Comparison of ENCODE assay signal across 9 cellular contexts in the genomic region with DNA sequence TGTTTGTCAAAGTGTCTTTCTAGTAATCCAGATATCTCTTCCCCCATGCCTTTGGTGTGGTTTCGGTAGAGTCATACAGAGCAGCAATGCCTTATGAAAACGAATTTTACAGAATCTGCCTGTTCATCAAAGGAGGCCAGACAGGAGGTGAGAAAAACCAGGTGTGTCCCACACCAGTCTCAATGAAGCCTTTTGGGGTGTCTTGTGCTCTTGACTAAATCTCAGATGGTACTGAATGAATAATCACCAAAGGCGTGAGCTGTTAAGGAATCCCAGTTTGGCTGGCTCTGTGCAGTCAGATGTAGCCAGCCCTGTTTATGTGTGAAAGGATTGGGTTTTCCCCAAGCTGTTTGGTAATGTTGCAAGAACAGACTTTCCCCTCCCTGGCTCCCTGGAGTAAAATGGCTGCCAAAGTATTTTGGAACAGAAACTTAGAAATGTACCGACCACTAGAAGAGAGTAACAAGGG.
DNase-seq lines count a peak whose midpoint lies in the region; ATAC-seq and TF ChIP-seq lines count a peak whose summit lies in the region.
"Had no signal": no experiment of that assay in that cellular context is flagged by ENCODE, and none has a peak within 500 bp of the region (broad histone marks: within the 10 kb centered on the region; RNA-seq: fewer than 3 reads in every experiment).

No MANE protein-coding gene starts in this region.

- H3K4me3 ChIP-seq in breast epithelium: no peak overlapping the region

- no peaks in the 10 kb centered on the region for H3K27me3 ChIP-seq in breast epithelium

- TF ChIP-seq POLR2A in breast epithelium (IDR thresholded peaks at IDR 0.05): no peak

- H3K9me3 Mint-ChIP-seq in MCF 10A (ENCODE audit: unreplicated experiment) (no peaks in the 10 kb centered on the region), osteocyte (ENCODE audit: unreplicated experiment) (peaks cover 7% of the 10 kb centered on the region)
- no peaks in the 10 kb centered on the region for H3K9me3 Mint-ChIP-seq in activated naive CD8-positive, alpha-beta T cell treated with anti-CD3 and anti-CD28 coated beads for 36 hours

- H3K27me3 Mint-ChIP-seq in MCF 10A (ENCODE audit: insufficient read depth, unreplicated experiment) (no peaks in the 10 kb centered on the region), osteocyte (ENCODE audit: unreplicated experiment) (no peaks in the 10 kb centered on the region)
- peaks cover 20% of the 10 kb centered on the region for H3K27me3 Mint-ChIP-seq in activated naive CD8-positive, alpha-beta T cell treated with anti-CD3 and anti-CD28 coated beads for 36 hours

- intact Hi-C loops in breast epithelium (cut with DNase I; ENCODE audit: low total_unique reads) (no loop called here), MCF 10A (cut with micrococcal nuclease) (no loop called here)

- no peaks in the 10 kb centered on the region for H3K9me3 ChIP-seq in breast epithelium
- H3K9me3 ChIP-seq: neutrophil had no signal

- H3K4me1 ChIP-seq in breast epithelium: no peaks in the 10 kb centered on the region

- peak overlapping the region; percentile 17 to 52 for H3K27ac ChIP-seq in breast epithelium
- H3K27ac ChIP-seq: neutrophil had no signal

- peak in 1 of 2 donors; percentile 24 for DNase-seq in breast epithelium (ENCODE audit: low spot score in 2 of 2)
- no peak for DNase-seq in MCF 10A (ENCODE audit: unreplicated experiment)
- DNase-seq in activated naive CD8-positive, alpha-beta T cell treated with anti-CD3 and anti-CD28 coated beads for 36 hours: peak; percentile 69
- DNase-seq in myocyte (ENCODE audit: low read depth): peak; percentile 55
- no peak for DNase-seq in cerebellar nuclear complex (lab: John Stamatoyannopoulos, UW)
- no peak for DNase-seq in osteocyte (ENCODE audit: extremely low spot score, unreplicated experiment)
- no peak for DNase-seq in NCI-H1694 treated with DMSO at 0.1 percent for 48 hours (lab: John Stamatoyannopoulos, UW)

- BruUV-seq in MCF 10A (replicated peaks; lab: Mats Ljungman, UMichigan): no TSS peak

- ATAC-seq in HG03439 (IDR thresholded peaks at IDR 0.05; ENCODE audit: unreplicated experiment): peak; percentile 81

- H3K36me3 Mint-ChIP-seq in MCF 10A (ENCODE audit: insufficient read depth, unreplicated experiment) (no peaks in the 10 kb centered on the region), osteocyte (ENCODE audit: unreplicated experiment) (no peaks in the 10 kb centered on the region)
- peaks cover 6% of the 10 kb centered on the region for H3K36me3 Mint-ChIP-seq in activated naive CD8-positive, alpha-beta T cell treated with anti-CD3 and anti-CD28 coated beads for 36 hours

- H3K36me3 ChIP-seq in breast epithelium: no peaks in the 10 kb centered on the region
- H3K36me3 ChIP-seq: neutrophil had no signal

- H3K27ac Mint-ChIP-seq in MCF 10A (ENCODE audit: low read depth, unreplicated experiment) (no peak overlapping the region), osteocyte (ENCODE audit: unreplicated experiment) (no peak overlapping the region)
- H3K27ac Mint-ChIP-seq in activated naive CD8-positive, alpha-beta T cell treated with anti-CD3 and anti-CD28 coated beads for 36 hours: peak overlapping the region; percentile 94

- POLR2A ChIA-PET in MCF 10A (lab: Yijun Ruan, JAX): no interaction called here

- no peaks in the 10 kb centered on the region for H3K4me1 Mint-ChIP-seq in MCF 10A (ENCODE audit: insufficient read depth, unreplicated experiment)
- peaks cover 44% of the 10 kb centered on the region for H3K4me1 Mint-ChIP-seq in activated naive CD8-positive, alpha-beta T cell treated with anti-CD3 and anti-CD28 coated beads for 36 hours
- peaks cover 19% of the 10 kb centered on the region for H3K4me1 Mint-ChIP-seq in osteocyte (ENCODE audit: unreplicated experiment)

- TF ChIP-seq CTCF in breast epithelium (IDR thresholded peaks at IDR 0.05) (no peak), MCF 10A (IDR thresholded peaks at IDR 0.05; ENCODE audit: unreplicated experiment) (no peak), osteocyte (IDR thresholded peaks at IDR 0.05) (no peak)

- CTCF ChIA-PET in MCF 10A (lab: Yijun Ruan, JAX): no interaction called here

- H3K4me3 Mint-ChIP-seq in MCF 10A (ENCODE audit: unreplicated experiment) (no peak overlapping the region), osteocyte (ENCODE audit: unreplicated experiment) (no peak overlapping the region)
- no peak overlapping the region for H3K4me3 Mint-ChIP-seq in activated naive CD8-positive, alpha-beta T cell treated with anti-CD3 and anti-CD28 coated beads for 36 hours

Comparison
In these comparisons a context has a peak if more than half of its experiments do, and no peak if none do; other contexts are left out.
1. DNase-seq: peak in activated naive CD8-positive, alpha-beta T cell treated with anti-CD3 and anti-CD28 coated beads for 36 hours (single experiment) and myocyte (single experiment); none in MCF 10A (single experiment), cerebellar nuclear complex (0 of 2), osteocyte (single experiment) and NCI-H1694 treated with DMSO at 0.1 percent for 48 hours (single experiment).